In genomic region chr20:53735536-53736050, GRCh38 we compare ENCODE assay signal across 9 cellular contexts.
DNase-seq lines count a peak whose midpoint lies in the region; TF ChIP-seq lines count a peak whose summit lies in the region.
"Had no signal": no experiment of that assay in that cellular context is flagged by ENCODE, and none has a peak within 500 bp of the region (broad histone marks: within the 10 kb centered on the region; RNA-seq: fewer than 3 reads in every experiment).

No MANE protein-coding gene starts in this region.

- H3K4me2 ChIP-seq in neuronal stem cell (ENCODE audit: insufficient read depth, low read length, poor library complexity, severe bottlenecking), result no peak overlapping the region

- no peaks in the 10 kb centered on the region for H3K27me3 Mint-ChIP-seq in MCF 10A (ENCODE audit: insufficient read depth, unreplicated experiment)

- no peaks in the 10 kb centered on the region for H3K27me3 ChIP-seq in neuronal stem cell (ENCODE audit: control insufficient read depth in 3 of 3, insufficient read depth in 3 of 3, low read depth in 1 of 3, low read length in 3 of 3)

- CTCF ChIA-PET in MCF 10A (lab: Yijun Ruan, JAX), result interaction anchor here (0.5 to 2.2 kb wide), 16 partner anchors 10 to 182 kb away, joined by 3 to 10 read pairs (median 4); no protein-coding TSS in a partner anchor

- no peak overlapping the region for H4K8ac ChIP-seq in neuronal stem cell (ENCODE audit: low read depth, low read length)

- peak; percentile 96 for DNase-seq in ELR (ENCODE audit: low read depth)
- DNase-seq in NCI-H524 (lab: John Stamatoyannopoulos, UW), result peak; percentile 18 to 72
- peak; percentile 89 for DNase-seq in MCF 10A (ENCODE audit: unreplicated experiment)
- DNase-seq in neuronal stem cell (ENCODE audit: low spot score), result no peak
- DNase-seq in activated gamma-delta T cell treated with Interleukin-2 at 50 U/mL for 16 hours, result no peak
- no peak for DNase-seq in G401 (ENCODE audit: low spot score)
- DNase-seq in NCI-H1930 (lab: John Stamatoyannopoulos, UW), result no peak
- no peak for DNase-seq in medulla oblongata (ENCODE audit: extremely low spot score)
- DNase-seq: midbrain had no signal

- no peak overlapping the region for H2AK5ac ChIP-seq in neuronal stem cell (ENCODE audit: low read depth, low read length)

- H2BK12ac ChIP-seq in neuronal stem cell (ENCODE audit: low read length), result no peak overlapping the region

- H3K36me3 Mint-ChIP-seq in MCF 10A (ENCODE audit: insufficient read depth, unreplicated experiment), result no peaks in the 10 kb centered on the region

- peaks cover 26 to 48% of the 10 kb centered on the region in 2 donors for H3K4me1 ChIP-seq in neuronal stem cell (ENCODE audit: control insufficient read depth in 2 of 2, insufficient read depth in 1 of 2, low read depth in 1 of 2, low read length in 2 of 2)

- H3K27ac Mint-ChIP-seq in MCF 10A (ENCODE audit: low read depth, unreplicated experiment), result peak overlapping the region; percentile 75

- BruUV-seq in MCF 10A (replicated peaks; lab: Mats Ljungman, UMichigan), result no TSS peak

- H2BK15ac ChIP-seq in neuronal stem cell (ENCODE audit: low read length), result no peak overlapping the region

- H3K79me1 ChIP-seq in neuronal stem cell (ENCODE audit: low read depth, low read length), result no peaks in the 10 kb centered on the region

- TF ChIP-seq CTCF in MCF 10A (IDR thresholded peaks at IDR 0.05; ENCODE audit: unreplicated experiment), result no peak

- no peak overlapping the region for H3K4me3 Mint-ChIP-seq in MCF 10A (ENCODE audit: unreplicated experiment)

- no peak overlapping the region for H3K9ac ChIP-seq in neuronal stem cell (ENCODE audit: low read depth, low read length, poor library complexity)

- H3K4ac ChIP-seq in neuronal stem cell (ENCODE audit: low read length), result no peak overlapping the region

- no peaks in the 10 kb centered on the region for H3K36me3 ChIP-seq in neuronal stem cell (replicated peaks in 1 of 2; ENCODE audit: control insufficient read depth in 2 of 2, insufficient read depth in 2 of 2, low read length in 2 of 2)

- no peak overlapping the region for H3K4me3 ChIP-seq in neuronal stem cell (ENCODE audit: low read length in 2 of 2)

- WGBS in neuronal stem cell (ENCODE audit: extremely low coverage in 2 of 2, insufficient read length in 2 of 2, insufficient replicate concordance in 1 of 2), 2 donors, result no CpG with 5 or more reads among the region's 5 CpGs

- no peak overlapping the region for H2BK120ac ChIP-seq in neuronal stem cell (ENCODE audit: low read depth, low read length)

- no peak overlapping the region for H3K23ac ChIP-seq in neuronal stem cell (ENCODE audit: low read depth, low read length, poor library complexity)

- POLR2A ChIA-PET in MCF 10A (lab: Yijun Ruan, JAX), result interaction anchor here (0.6 to 2.7 kb wide), 21 partner anchors 9 to 196 kb away, joined by 3 to 30 read pairs (median 6); no protein-coding TSS in a partner anchor

- H3K4me1 Mint-ChIP-seq in MCF 10A (ENCODE audit: insufficient read depth, unreplicated experiment), result peaks cover 32% of the 10 kb centered on the region

- intact Hi-C loops in MCF 10A (cut with micrococcal nuclease), result loop anchor here (5.0 kb wide), 1 partner anchor 92 kb away; no protein-coding TSS in a partner anchor

- in situ Hi-C loops in G401 (cut with HindIII; ENCODE audit: low sequenced_read_pairs), result no loop called here

- H3K27ac ChIP-seq in neuronal stem cell (replicated peaks; ENCODE audit: low read length), result peak overlapping the region; percentile 87

- H4K91ac ChIP-seq in neuronal stem cell (ENCODE audit: low read depth, low read length, poor library complexity), result no peak overlapping the region

- no peaks in the 10 kb centered on the region for H3K9me3 ChIP-seq in neuronal stem cell (replicated peaks in 1 of 2; ENCODE audit: control insufficient read depth in 2 of 2, insufficient read depth in 1 of 2, low read depth in 1 of 2, low read length in 2 of 2)

- H3K14ac ChIP-seq in neuronal stem cell (ENCODE audit: low read length), result no peak overlapping the region

- no peak overlapping the region for H3K18ac ChIP-seq in neuronal stem cell (ENCODE audit: low read length)

- H2BK5ac ChIP-seq in neuronal stem cell (ENCODE audit: low read length), result no peak overlapping the region

- no peaks in the 10 kb centered on the region for H3K9me3 Mint-ChIP-seq in MCF 10A (ENCODE audit: unreplicated experiment)

- peak overlapping the region; percentile 78 for H2AFZ ChIP-seq in neuronal stem cell (ENCODE audit: low read length)

Comparison
In these comparisons a context has a peak if more than half of its experiments do, and no peak if none do; other contexts are left out.
1. DNase-seq: peak in ELR (single experiment), NCI-H524 (2 of 2) and MCF 10A (single experiment); none in neuronal stem cell (single experiment), activated gamma-delta T cell treated with Interleukin-2 at 50 U/mL for 16 hours (single experiment), G401 (single experiment), NCI-H1930 (0 of 2) and medulla oblongata (single experiment).